ENCODE assay signal across 24 cellular contexts in the genomic region with DNA sequence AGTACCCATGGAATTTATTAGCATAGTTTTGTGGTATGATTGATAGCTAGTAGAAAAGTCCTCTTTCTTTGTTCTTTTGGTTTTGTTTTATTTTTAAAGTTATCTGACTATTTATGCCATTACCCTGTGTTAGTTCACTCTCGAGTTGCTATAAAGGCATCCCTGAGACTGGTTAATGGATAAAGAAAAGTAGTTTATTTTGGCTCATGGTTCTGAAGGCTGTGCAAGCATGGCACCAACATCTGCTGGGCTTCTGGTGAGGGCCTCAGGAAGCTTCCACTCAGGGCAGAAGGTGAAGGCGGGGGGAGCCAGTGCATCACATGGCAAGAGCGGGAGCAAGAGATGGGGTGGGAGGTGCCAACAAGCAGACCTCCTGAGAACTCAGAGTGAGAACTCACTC.
"Had no signal": no experiment of that assay in that cellular context is flagged by ENCODE, and none has a peak within 500 bp of the region (broad histone marks: within the 10 kb centered on the region; RNA-seq: fewer than 3 reads in every experiment).

No MANE protein-coding gene starts in this region.

- ATAC-seq: foreskin keratinocyte; left colon; left ventricle myocardium superior; lower lobe of right lung; natural killer cell; sciatic nerve; stimulated activated naive B cell treated with anti-CD40 and anti-IgM and Interleukin-4, amounts not matched to agents 10 μg/mL and 1 μg/mL and 100 μg/mL, for 72 hours had no signal

- H3K36me3 Mint-ChIP-seq: natural killer cell had no signal

- H3K4me3 ChIP-seq: coronary artery, esophagus muscularis mucosa, lower lobe of right lung, prostate gland, right atrium auricular region, suprapubic skin, thyroid gland, vagina had no signal

- H3K9me3 Mint-ChIP-seq: immature natural killer cell, natural killer cell had no signal

- H3K36me3 ChIP-seq: prostate gland, right atrium auricular region, suprapubic skin, thyroid gland, vagina had no signal

- DNase-seq: dermis blood vessel endothelial cell; effector memory CD4-positive, alpha-beta T cell; foreskin keratinocyte; hypothalamus; immature natural killer cell; kidney glomerular epithelial cell; left colon; left ventricle myocardium superior; lower lobe of right lung; natural killer cell; nucleus accumbens; stimulated activated CD4-positive, alpha-beta T cell treated with anti-CD3 and anti-CD28 coated beads, Interleukin-15, amount 100 ng/mL, for 24 hours; stimulated activated CD4-positive, alpha-beta T cell treated with anti-CD3 and anti-CD28 coated beads, Interleukin-2, amount 100 ng/mL, for 48 hours; stimulated activated naive B cell treated with anti-CD40 and anti-IgM and Interleukin-4, amounts not matched to agents 10 μg/mL and 1 μg/mL and 100 μg/mL, for 72 hours; thyroid gland; trophoblast cell had no signal

- H3K9me3 ChIP-seq: esophagus muscularis mucosa, lower lobe of right lung, prostate gland, right atrium auricular region, suprapubic skin, thyroid gland, vagina had no signal

- H3K4me3 Mint-ChIP-seq: immature natural killer cell; natural killer cell; stimulated activated naive B cell treated with anti-CD40 and anti-IgM and Interleukin-4, amounts not matched to agents 10 μg/mL and 1 μg/mL and 100 μg/mL, for 72 hours; stimulated activated naive CD8-positive, alpha-beta T cell treated with anti-CD3 and anti-CD28 coated beads, Interleukin-15, Interleukin-2, amounts not matched to agents 100 ng/mL and 50 ng/mL, for 24 hours had no signal

- H3K27ac Mint-ChIP-seq: immature natural killer cell; natural killer cell; stimulated activated naive B cell treated with anti-CD40 and anti-IgM and Interleukin-4, amounts not matched to agents 10 μg/mL and 1 μg/mL and 100 μg/mL, for 72 hours; stimulated activated naive CD8-positive, alpha-beta T cell treated with anti-CD3 and anti-CD28 coated beads, Interleukin-15, Interleukin-2, amounts not matched to agents 100 ng/mL and 50 ng/mL, for 24 hours had no signal

- H3K27me3 Mint-ChIP-seq: stimulated activated naive B cell treated with anti-CD40 and anti-IgM and Interleukin-4, amounts not matched to agents 10 μg/mL and 1 μg/mL and 100 μg/mL, for 72 hours; stimulated activated naive CD8-positive, alpha-beta T cell treated with anti-CD3 and anti-CD28 coated beads, Interleukin-15, Interleukin-2, amounts not matched to agents 100 ng/mL and 50 ng/mL, for 24 hours had no signal

- H3K27ac ChIP-seq: coronary artery, esophagus muscularis mucosa, foreskin keratinocyte, lower lobe of right lung, prostate gland, right atrium auricular region, suprapubic skin, thyroid gland, vagina had no signal

- H3K4me1 ChIP-seq: prostate gland had no signal

- H3K27me3 ChIP-seq: esophagus muscularis mucosa, foreskin keratinocyte, right atrium auricular region, suprapubic skin, thyroid gland, vagina had no signal
